8 cellular contexts compared by ENCODE assay signal in genomic region chr4:158729716-158730559, GRCh38. TPM values are rescaled to one million over a fixed set of nuclear protein-coding genes. Genes with fewer than 3 reads are reported as not detected.
DNase-seq lines count a peak whose midpoint lies in the region; ATAC-seq and TF ChIP-seq lines count a peak whose summit lies in the region.

No MANE protein-coding gene starts in this region.

- TF ChIP-seq POLR2A in lower leg skin (IDR thresholded peaks at IDR 0.05): no peak

- H3K9me3 Mint-ChIP-seq in activated B cell treated with CpG ODN at 0.5 μM for 24 hours: no peaks in the 10 kb centered on the region

- in situ Hi-C loops in ACHN (cut with HindIII; ENCODE audit: low pct_ligation_motif_present, low pct_unique_long_range_greater_than_20kb, low sequenced_read_pairs): no loop called here

- POLR2A ChIA-PET in activated B cell treated with CpG ODN at 0.5 μM for 24 hours (lab: Charles Lee): no interaction called here

- peaks cover 37% of the 10 kb centered on the region for H3K27me3 Mint-ChIP-seq in activated B cell treated with CpG ODN at 0.5 μM for 24 hours

- CTCF ChIA-PET in activated B cell treated with CpG ODN at 0.5 μM for 24 hours (lab: Charles Lee): no interaction called here

- intact Hi-C loops in activated B cell treated with CpG ODN at 0.5 μM for 24 hours (cut with micrococcal nuclease) (loop anchor here (1.0 kb wide), 3 partner anchors 120 to 473 kb away; no protein-coding TSS in a partner anchor), lower leg skin (cut with DNase I; ENCODE audit: low total_unique reads) (loop anchor here (5.0 to 10.0 kb wide), 2 partner anchors 117 to 445 kb away; no protein-coding TSS in a partner anchor)

- ATAC-seq in GM18498 (IDR thresholded peaks at IDR 0.05; ENCODE audit: unreplicated experiment) (peak; percentile 91), HG02885 (IDR thresholded peaks at IDR 0.05; ENCODE audit: poor library complexity, unreplicated experiment) (peak; percentile 80), activated B cell treated with CpG ODN at 0.5 μM for 24 hours (ENCODE audit: low read depth) (peak; percentile 40)

- H3K4me3 Mint-ChIP-seq in activated B cell treated with CpG ODN at 0.5 μM for 24 hours: no peak overlapping the region

- H3K4me3 ChIP-seq in coronary artery (no peak overlapping the region), lower leg skin (ENCODE audit: low read depth, poor library complexity, severe bottlenecking) (no peak overlapping the region)

- no peak overlapping the region for H3K27ac ChIP-seq in coronary artery

- H3K27ac Mint-ChIP-seq in activated B cell treated with CpG ODN at 0.5 μM for 24 hours: no peak overlapping the region

- WGBS in lower leg skin, 2 donors: 19 to 21% methylated on average over 5 of the region's 5 CpGs

- H3K4me1 Mint-ChIP-seq in activated B cell treated with CpG ODN at 0.5 μM for 24 hours: no peaks in the 10 kb centered on the region

- no peaks in the 10 kb centered on the region for H3K36me3 Mint-ChIP-seq in activated B cell treated with CpG ODN at 0.5 μM for 24 hours (ENCODE audit: low read depth)

- TF ChIP-seq CTCF in activated B cell treated with CpG ODN at 0.5 μM for 24 hours (IDR thresholded peaks at IDR 0.05) (no peak), coronary artery (IDR thresholded peaks at IDR 0.05) (peak; percentile 81), lower leg skin (IDR thresholded peaks at IDR 0.05) (peak in 2 of 3 donors; percentile 77 to 84)

- DNase-seq in ACHN: peak; percentile 62
- DNase-seq in NCI-H2107 treated with DMSO at 0.1 percent for 48 hours (lab: John Stamatoyannopoulos, UW; ENCODE audit: unreplicated experiment): peak; percentile 7
- DNase-seq in activated B cell treated with CpG ODN at 0.5 μM for 24 hours: no peak
- no peak for DNase-seq in coronary artery (ENCODE audit: low spot score)
- peak; percentile 63 to 90 for DNase-seq in lower leg skin (ENCODE audit: low spot score in 2 of 2)
- peak; percentile 11 to 26 for DNase-seq in stimulated activated CD8-positive, alpha-beta memory T cell treated with anti-CD3 and anti-CD28 coated beads, Interleukin-7, amount 100 ng/mL, for 1 hour (ENCODE audit: low read depth in 2 of 2)

RNA-seq across cellular contexts. Expression of gene PPID, which starts 6.7 kb away (rescaled TPM):
- 28.5 and 29.8 TPM in 2 replicates for total RNA-seq in activated B cell treated with CpG ODN at 0.5 μM for 24 hours
- 10 to 100 TPM; 10.6 to 24.1 (median 17.9) TPM for total RNA-seq in lower leg skin

RNA-seq across cellular contexts. Expression of gene FNIP2, which starts 38.9 kb away (rescaled TPM):
- total RNA-seq in activated B cell treated with CpG ODN at 0.5 μM for 24 hours (0.22 TPM in 1 of 2 replicates, not detected in the other), lower leg skin (10 to 100 TPM; 20.5 to 47.5 (median 38.8) TPM)

RNA-seq across cellular contexts. Expression of gene ETFDH, which starts 57.8 kb away (rescaled TPM):
- 12.0 and 15.4 TPM in 2 replicates for total RNA-seq in activated B cell treated with CpG ODN at 0.5 μM for 24 hours
- 100 to 1,000 TPM in 1 of 4 donors, 10 to 100 TPM in 3; 34.6 to 118 (median 58.4) TPM for total RNA-seq in lower leg skin

RNA-seq across cellular contexts. Expression of gene C4orf46, which starts 58.3 kb away (rescaled TPM):
- 5.4 and 7.9 TPM in 2 replicates for total RNA-seq in activated B cell treated with CpG ODN at 0.5 μM for 24 hours
- total RNA-seq in lower leg skin: 1 to 10 TPM; 1.1 to 3.1 (median 1.5) TPM

Comparison
In these comparisons a context has a peak if more than half of its experiments do, and no peak if none do; other contexts are left out.
1. DNase-seq: peak in ACHN (single experiment), NCI-H2107 treated with DMSO at 0.1 percent for 48 hours (single experiment), lower leg skin (2 of 2) and stimulated activated CD8-positive, alpha-beta memory T cell treated with anti-CD3 and anti-CD28 coated beads, Interleukin-7, amount 100 ng/mL, for 1 hour (2 of 2); none in activated B cell treated with CpG ODN at 0.5 μM for 24 hours (single experiment) and coronary artery (single experiment).
2. ATAC-seq: peak in every context shown above with its lines; median percentile 91 in GM18498; 80 in HG02885; 40 in activated B cell treated with CpG ODN at 0.5 μM for 24 hours.
3. RNA of gene FNIP2, which starts 38.9 kb away (total RNA-seq): 20.5 to 47.5 TPM in lower leg skin; 0.22 TPM in activated B cell treated with CpG ODN at 0.5 μM for 24 hours; every median in the first group is over 10 times any median in the second.